In the genomic region with DNA sequence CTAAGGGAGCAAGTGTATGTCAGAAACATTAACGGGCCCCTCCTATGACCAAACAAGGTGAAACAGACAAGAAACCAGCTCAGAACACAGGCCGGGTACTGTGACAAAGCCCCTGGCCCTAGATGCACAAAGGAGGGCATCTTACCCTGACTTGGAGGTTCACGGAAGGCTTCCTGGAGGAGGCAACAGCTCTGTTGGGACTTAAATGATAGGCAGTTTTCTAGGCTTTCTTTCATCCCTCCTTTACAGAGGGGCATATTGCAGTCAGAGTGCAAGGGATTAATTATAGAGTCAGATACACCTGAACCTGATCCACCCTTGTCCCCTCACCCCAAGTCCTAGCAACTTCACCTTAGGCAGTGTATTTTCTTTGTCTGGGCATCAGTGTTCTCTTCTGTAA, we compare ENCODE assay signal across 1 cellular context.
A peak's percentile ranks its signal among the peaks of the same experiment; 100 is the strongest.
TF ChIP-seq lines count a peak whose summit lies in the region.

No MANE protein-coding gene starts in this region.

TF ChIP-seq in K562, 482 proteins besides CTCF, POLR2A, EP300 and RAD21 (continued from another document):
- TF ChIP-seq TEAD1 (CRISPR knock-in tag; IDR thresholded peaks at IDR 0.05) (no peak), ZFP36 (IDR thresholded peaks at IDR 0.05; ENCODE audit: low read depth, low read length, partially characterized antibody) (peak; percentile 93), ZNF436 (CRISPR knock-in tag; IDR thresholded peaks at IDR 0.05) (0 out of 2 replicates have a peak, but pooled peaks have one; percentile 58), RBM25 (IDR thresholded peaks at IDR 0.05; ENCODE audit: low read depth, low read length, severe bottlenecking) (peak; percentile 52)
